Comparison of ENCODE assay signal across 9 cellular contexts in genomic region chrX:134026732-134027311, GRCh38. TPM values are rescaled to one million over a fixed set of nuclear protein-coding genes. Genes with fewer than 3 reads are reported as not detected.
DNase-seq lines count a peak whose midpoint lies in the region; ATAC-seq, FAIRE-seq and TF ChIP-seq lines count a peak whose summit lies in the region.
"Had no signal": no experiment of that assay in that cellular context is flagged by ENCODE, and none has a peak within 500 bp of the region (broad histone marks: within the 10 kb centered on the region; RNA-seq: fewer than 3 reads in every experiment).

No MANE protein-coding gene starts in this region.

- H3K4me3 ChIP-seq in AG10803 (ENCODE audit: low read length) (no peak overlapping the region; the same call in 1 of the 2 replicates), Panc1 (ENCODE audit: low read depth in 2 of 2, low read length in 2 of 2) (peak overlapping the region; percentile 12 to 46; a peak in 3 of 4 replicates), kidney epithelial cell (ENCODE audit: low read depth, low read length) (no peak overlapping the region)

- FAIRE-seq in GM12891 (lab: Jason Lieb, UNC), result peak; percentile 31

- POLR2A ChIA-PET in Panc1 (lab: Charles Lee), result interaction anchor here (0.6 kb wide), 1 partner anchor 91 kb away, joined by 4 read pairs; no protein-coding TSS in a partner anchor

- no peaks in the 10 kb centered on the region for H3K9me3 ChIP-seq in Panc1 (ENCODE audit: control insufficient read depth, insufficient read depth, low read depth, low read length)

- H3K36me3 ChIP-seq in Panc1 (ENCODE audit: control insufficient read depth, insufficient read depth, low read length), result no peaks in the 10 kb centered on the region
- no peaks in the 10 kb centered on the region for H3K36me3 ChIP-seq in kidney epithelial cell (ENCODE audit: control insufficient read depth, insufficient read depth, low read length)

- TF ChIP-seq POLR2A in GM12891 (IDR thresholded peaks at IDR 0.05; ENCODE audit: low read depth, low read length), result no peak

- peaks cover 8% of the 10 kb centered on the region for H3K4me1 Mint-ChIP-seq in stimulated activated naive CD8-positive, alpha-beta T cell treated with anti-CD3 and anti-CD28 coated beads, Interleukin-15, amount 100 ng/mL, for 72 hours

- no peaks in the 10 kb centered on the region for H3K27me3 Mint-ChIP-seq in stimulated activated naive CD8-positive, alpha-beta T cell treated with anti-CD3 and anti-CD28 coated beads, Interleukin-15, amount 100 ng/mL, for 72 hours

- ATAC-seq in Panc1 (peak; percentile 82), GM19463 (IDR thresholded peaks at IDR 0.05; ENCODE audit: unreplicated experiment) (no peak), HG03571 (IDR thresholded peaks at IDR 0.05; ENCODE audit: unreplicated experiment) (no peak)
- ATAC-seq in stimulated activated naive CD8-positive, alpha-beta T cell treated with anti-CD3 and anti-CD28 coated beads, Interleukin-15, amount 100 ng/mL, for 72 hours, result peak; percentile 70

- H3K27ac ChIP-seq in Panc1 (ENCODE audit: low read length), result no peak overlapping the region

- H3K4me1 ChIP-seq in Panc1 (ENCODE audit: control insufficient read depth, insufficient read depth, low read length), result no peaks in the 10 kb centered on the region

- peak overlapping the region in 1 of 2 donors; percentile 19 for H3K27ac Mint-ChIP-seq in stimulated activated naive CD8-positive, alpha-beta T cell treated with anti-CD3 and anti-CD28 coated beads, Interleukin-15, amount 100 ng/mL, for 72 hours

- DNase-seq in AG10803 (ENCODE audit: low read depth), result peak; percentile 8
- no peak for DNase-seq in GM12891 (ENCODE audit: insufficient read length, low spot score)
- peak; percentile 13 for DNase-seq in Panc1 (ENCODE audit: low read depth, low spot score)
- peak; percentile 74 for DNase-seq in cerebellar cortex (ENCODE audit: low spot score)
- peak; percentile 21 for DNase-seq in kidney epithelial cell (ENCODE audit: low read depth)
- DNase-seq in stimulated activated naive CD8-positive, alpha-beta T cell treated with anti-CD3 and anti-CD28 coated beads, Interleukin-15, amount 100 ng/mL, for 72 hours, result peak in 1 of 2 donors; percentile 23
- DNase-seq: naive B cell had no signal

- TF ChIP-seq CTCF in AG10803 (conservative IDR thresholded peaks at IDR 0.05; ENCODE audit: low read length), result peak; percentile 51
- peak; percentile 72 for TF ChIP-seq CTCF in Panc1 (IDR thresholded peaks at IDR 0.05)
- TF ChIP-seq CTCF in kidney epithelial cell (IDR thresholded peaks at IDR 0.05; ENCODE audit: insufficient read depth, low read length, poor library complexity, severe bottlenecking), result peak; percentile 52

- peaks cover 0 to 3% of the 10 kb centered on the region in 2 donors for H3K9me3 Mint-ChIP-seq in stimulated activated naive CD8-positive, alpha-beta T cell treated with anti-CD3 and anti-CD28 coated beads, Interleukin-15, amount 100 ng/mL, for 72 hours

- no TSS peak for BruUV-seq in Panc1 (replicated peaks; lab: Mats Ljungman, UMichigan)

- intact Hi-C loops in Panc1 (cut with micrococcal nuclease; ENCODE audit: unreplicated experiment), result loop anchor here (2.0 kb wide), 1 partner anchor 234 kb away; no protein-coding TSS in a partner anchor

- CTCF ChIA-PET in Panc1 (lab: Charles Lee), result interaction anchor here (0.5 to 1.8 kb wide), 4 partner anchors 17 to 834 kb away, joined by 3 to 10 read pairs (median 4); no protein-coding TSS in a partner anchor

- in situ Hi-C loops in Panc1 (cut with HindIII; ENCODE audit: low pct_unique_long_range_greater_than_20kb, low sequenced_read_pairs), result no loop called here

- H3K27me3 ChIP-seq in Panc1 (ENCODE audit: control insufficient read depth, insufficient read depth, low read length) (peaks cover 2% of the 10 kb centered on the region; the same call in 1 of the 2 replicates), kidney epithelial cell (ENCODE audit: control insufficient read depth, insufficient read depth, low read length) (no peaks in the 10 kb centered on the region)

- H3K4me3 Mint-ChIP-seq in stimulated activated naive CD8-positive, alpha-beta T cell treated with anti-CD3 and anti-CD28 coated beads, Interleukin-15, amount 100 ng/mL, for 72 hours, result peak overlapping the region in 1 of 2 donors; percentile 3

TF ChIP-seq in GM12891, 5 proteins besides CTCF, POLR2A, EP300 and RAD21:
- no peak for TF ChIP-seq TAF1 (IDR thresholded peaks at IDR 0.05; ENCODE audit: low read depth, low read length)
- no peak for TF ChIP-seq SPI1 (IDR thresholded peaks at IDR 0.05; ENCODE audit: low read depth, low read length)
- TF ChIP-seq POU2F2 (IDR thresholded peaks at IDR 0.05; ENCODE audit: low read depth, low read length), result no peak
- no peak for TF ChIP-seq POLR2AphosphoS5 (IDR thresholded peaks at IDR 0.05; ENCODE audit: low read depth, low read length)
- no peak for TF ChIP-seq PAX5 (IDR thresholded peaks at IDR 0.05; ENCODE audit: insufficient read depth, low read length, severe bottlenecking)
TF ChIP-seq in GM12891: peak in this region for 0.

RNA-seq across cellular contexts. Expression of gene GPC3, which starts 41.4 kb away (rescaled TPM):
- not detected for polyA plus RNA-seq in GM12891 (2012; ENCODE audit: low read depth, missing spikeins)
- total RNA-seq in Panc1 (2021; ENCODE audit: unreplicated experiment), result 0.95 TPM
- polyA plus RNA-seq in Panc1 (2012; ENCODE audit: insufficient read length), result 0.27 TPM
- 14.5 and 15.3 TPM in 2 replicates for total RNA-seq in kidney epithelial cell

Comparison
In these comparisons a context has a peak if more than half of its experiments do, and no peak if none do; other contexts are left out.
1. H3K4me3 ChIP-seq: peak in Panc1 (2 of 2); none in AG10803 (single experiment) and kidney epithelial cell (single experiment).
2. ATAC-seq: peak in Panc1 (single experiment) and stimulated activated naive CD8-positive, alpha-beta T cell treated with anti-CD3 and anti-CD28 coated beads, Interleukin-15, amount 100 ng/mL, for 72 hours (single experiment); none in GM19463 (single experiment) and HG03571 (single experiment).
3. Peak in every context shown above with its lines, with median percentiles within 50 percentile points of each other: CTCF ChIP-seq.